In the genomic region with DNA sequence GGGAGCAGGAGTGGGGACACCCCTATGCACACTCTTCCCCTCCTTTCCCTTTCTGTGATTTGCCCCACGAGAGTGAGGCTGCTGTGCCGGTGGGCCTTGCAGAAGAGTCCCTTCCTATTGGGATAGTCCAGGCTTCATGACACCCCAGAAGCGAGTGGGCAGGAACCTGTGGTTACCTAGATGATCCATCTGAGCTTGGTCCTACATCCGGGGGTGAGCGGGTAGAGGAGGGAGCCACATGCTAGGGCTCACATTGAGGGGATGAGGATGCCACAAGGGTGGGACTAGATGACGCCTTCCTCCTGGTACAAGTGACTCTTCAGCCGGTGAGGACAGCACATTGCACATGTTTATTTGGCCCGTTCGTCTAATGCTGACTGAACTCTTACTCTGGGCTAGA, we compare ENCODE assay signal across 31 cellular contexts.
"Had no signal": no experiment of that assay in that cellular context is flagged by ENCODE, and none has a peak within 500 bp of the region (broad histone marks: within the 10 kb centered on the region; RNA-seq: fewer than 3 reads in every experiment).

No MANE protein-coding gene starts in this region.

- H3K9me3 ChIP-seq: Peyer's patch had no signal

- DNase-seq: activated CD4-positive, alpha-beta T cell treated with anti-CD3 and anti-CD28 coated beads for 1 hour; activated CD4-positive, alpha-beta T cell treated with anti-CD3 and anti-CD28 coated beads, Interleukin-2, amount 10 ng/mL, durations not matched to agents 24 days and 14 days; activated CD4-positive, alpha-beta T cell treated with anti-CD3 and anti-CD28 coated beads, Interleukin-2, amount 50 U/mL, for 4 hours; activated CD4-positive, CD25-positive, alpha-beta regulatory T cell; activated CD8-positive, alpha-beta T cell treated with anti-CD3 and anti-CD28 coated beads for 36 hours; activated gamma-delta T cell treated with Interleukin-2 at 50 U/mL for 16 hours; activated naive CD4-positive, alpha-beta T cell treated with anti-CD3 and anti-CD28 coated beads for 36 hours; activated naive CD8-positive, alpha-beta T cell treated with anti-CD3 and anti-CD28 coated beads, Interleukin-2, amount 50 U/mL, for 24 hours; activated T-cell treated with anti-CD3 and anti-CD28 coated beads for 4 hours; activated T-cell treated with anti-CD3 and anti-CD28 coated beads, Interleukin-2, amount 50 U/mL, for 4 hours; central memory CD4-positive, alpha-beta T cell; NCI-H1092 treated with DMSO at 0.1 percent for 48 hours; NCI-H1417; NCI-H1694; NCI-H1930; NCI-H2081 treated with DMSO at 0.1 percent for 48 hours; NCI-H226; NCI-H524 treated with DMSO at 0.1 percent for 48 hours; NK-92 treated with Interleukin-12 subunit alpha and Interleukin-12 subunit beta, amount 100 ng/mL, for 24 hours; PC-3; Peyer's patch; SIG-M5; SW 1271; T-helper 1 cell; T1000 had no signal

- H3K4me3 ChIP-seq: Peyer's patch had no signal

- H3K4me2 ChIP-seq: KMS-11 had no signal

- H3K27me3 ChIP-seq: Peyer's patch had no signal

- H3K4me1 Mint-ChIP-seq: activated CD4-positive, alpha-beta T cell treated with anti-CD3 and anti-CD28 coated beads, Interleukin-2, amount 10 ng/mL, durations not matched to agents 24 days and 14 days; activated naive CD8-positive, alpha-beta T cell treated with anti-CD3 and anti-CD28 coated beads, Interleukin-2, amount 50 U/mL, for 24 hours had no signal

- ATAC-seq: activated CD8-positive, alpha-beta T cell treated with anti-CD3 and anti-CD28 coated beads for 36 hours; activated naive CD8-positive, alpha-beta T cell treated with anti-CD3 and anti-CD28 coated beads, Interleukin-2, amount 50 U/mL, for 24 hours; activated T-cell treated with anti-CD3 and anti-CD28 coated beads, Interleukin-2, amount 50 U/mL, for 4 hours; PC-3; Right ventricle myocardium inferior had no signal

- H3K9me3 Mint-ChIP-seq: activated CD4-positive, alpha-beta T cell treated with anti-CD3 and anti-CD28 coated beads, Interleukin-2, amount 10 ng/mL, durations not matched to agents 24 days and 14 days; activated CD8-positive, alpha-beta T cell treated with anti-CD3 and anti-CD28 coated beads for 36 hours; activated naive CD4-positive, alpha-beta T cell treated with anti-CD3 and anti-CD28 coated beads for 36 hours; activated naive CD8-positive, alpha-beta T cell treated with anti-CD3 and anti-CD28 coated beads, Interleukin-2, amount 50 U/mL, for 24 hours; activated T-cell treated with anti-CD3 and anti-CD28 coated beads, Interleukin-2, amount 50 U/mL, for 4 hours; activated T-helper 1 cell treated with anti-CD3 and anti-CD28 coated beads, Interleukin-12 subunit alpha, Interleukin-12 subunit beta, Interleukin-2, Interleukin-4 antibody, amounts not matched to agents 30 ng/mL and 10 ng/mL and 1 ng/mL, durations not matched to agents 14 hours and 24 hours and 36 hours had no signal

- H3K4me3 Mint-ChIP-seq: activated CD4-positive, alpha-beta T cell treated with anti-CD3 and anti-CD28 coated beads, Interleukin-2, amount 10 ng/mL, durations not matched to agents 24 days and 14 days; activated CD8-positive, alpha-beta T cell treated with anti-CD3 and anti-CD28 coated beads for 36 hours; activated naive CD4-positive, alpha-beta T cell treated with anti-CD3 and anti-CD28 coated beads for 36 hours; activated naive CD8-positive, alpha-beta T cell; activated naive CD8-positive, alpha-beta T cell treated with anti-CD3 and anti-CD28 coated beads, Interleukin-2, amount 50 U/mL, for 24 hours; activated T-cell treated with anti-CD3 and anti-CD28 coated beads, Interleukin-2, amount 50 U/mL, for 4 hours; activated T-helper 1 cell treated with anti-CD3 and anti-CD28 coated beads, Interleukin-12 subunit alpha, Interleukin-12 subunit beta, Interleukin-2, Interleukin-4 antibody, amounts not matched to agents 30 ng/mL and 10 ng/mL and 1 ng/mL, durations not matched to agents 14 hours and 24 hours and 36 hours; brain had no signal

- H3K9ac ChIP-seq: KMS-11 had no signal

- H3K36me3 ChIP-seq: Peyer's patch, WERI-Rb-1 had no signal

- H3K27ac ChIP-seq: KMS-11, Peyer's patch, WERI-Rb-1 had no signal

- H3K4me1 ChIP-seq: Peyer's patch had no signal

- H3K27ac Mint-ChIP-seq: activated CD4-positive, alpha-beta T cell treated with anti-CD3 and anti-CD28 coated beads, Interleukin-2, amount 10 ng/mL, durations not matched to agents 24 days and 14 days; activated CD8-positive, alpha-beta T cell treated with anti-CD3 and anti-CD28 coated beads for 36 hours; activated naive CD4-positive, alpha-beta T cell treated with anti-CD3 and anti-CD28 coated beads for 36 hours; activated naive CD8-positive, alpha-beta T cell; activated naive CD8-positive, alpha-beta T cell treated with anti-CD3 and anti-CD28 coated beads, Interleukin-2, amount 50 U/mL, for 24 hours; activated T-helper 1 cell treated with anti-CD3 and anti-CD28 coated beads, Interleukin-12 subunit alpha, Interleukin-12 subunit beta, Interleukin-2, Interleukin-4 antibody, amounts not matched to agents 30 ng/mL and 10 ng/mL and 1 ng/mL, durations not matched to agents 14 hours and 24 hours and 36 hours; brain had no signal

- H3K36me3 Mint-ChIP-seq: activated naive CD8-positive, alpha-beta T cell; brain had no signal
